ENCODE assay signal across 11 cellular contexts in genomic region chr22:26648761-26649363, GRCh38. TPM values are rescaled to one million over a fixed set of nuclear protein-coding genes. Genes with fewer than 3 reads are reported as not detected.
DNase-seq lines count a peak whose midpoint lies in the region; ATAC-seq and TF ChIP-seq lines count a peak whose summit lies in the region.
"Had no signal": no experiment of that assay in that cellular context is flagged by ENCODE, and none has a peak within 500 bp of the region (broad histone marks: within the 10 kb centered on the region; RNA-seq: fewer than 3 reads in every experiment).

No MANE protein-coding gene starts in this region.

- no peaks in the 10 kb centered on the region for H3K9me3 Mint-ChIP-seq in activated T-helper 1 cell treated with anti-CD3 and anti-CD28 coated beads, Interleukin-12 subunit alpha, Interleukin-12 subunit beta, Interleukin-2, Interleukin-4 antibody, amounts not matched to agents 30 ng/mL and 10 ng/mL and 1 ng/mL, durations not matched to agents 14 hours and 24 hours and 36 hours
- no peaks in the 10 kb centered on the region for H3K9me3 Mint-ChIP-seq in naive thymus-derived CD8-positive, alpha-beta T cell

- H3K9me3 ChIP-seq in Loucy (ENCODE audit: insufficient read depth, low read depth, low read length) = no peaks in the 10 kb centered on the region

- no peak for ATAC-seq in naive thymus-derived CD8-positive, alpha-beta T cell
- ATAC-seq in HG02885 (IDR thresholded peaks at IDR 0.05; ENCODE audit: poor library complexity, unreplicated experiment) = no peak

- DNase-seq in NCI-H748 (lab: John Stamatoyannopoulos, UW; ENCODE audit: unreplicated experiment) (peak; percentile 32), NCI-H748 treated with DMSO at 0.1 percent for 48 hours (lab: John Stamatoyannopoulos, UW) (no peak), NCI-H2196 treated with DMSO at 0.1 percent for 48 hours (lab: John Stamatoyannopoulos, UW; ENCODE audit: unreplicated experiment) (no peak)
- no peak for DNase-seq in activated T-helper 1 cell treated with anti-CD3 and anti-CD28 coated beads, Interleukin-12 subunit alpha, Interleukin-12 subunit beta, Interleukin-2, Interleukin-4 antibody, amounts not matched to agents 30 ng/mL and 10 ng/mL and 1 ng/mL, durations not matched to agents 14 hours and 24 hours and 36 hours (ENCODE audit: low spot score)
- DNase-seq in naive thymus-derived CD8-positive, alpha-beta T cell = peak in 1 of 10 donors; percentile 34
- no peak for DNase-seq in central memory CD4-positive, alpha-beta T cell
- DNase-seq: stimulated activated CD4-positive, alpha-beta T cell treated with anti-CD3 and anti-CD28 coated beads, Interleukin-12 subunit alpha, Interleukin-12 subunit beta, amount 100 ng/mL, for 4 hours had no signal

- H3K36me3 Mint-ChIP-seq in activated T-helper 1 cell treated with anti-CD3 and anti-CD28 coated beads, Interleukin-12 subunit alpha, Interleukin-12 subunit beta, Interleukin-2, Interleukin-4 antibody, amounts not matched to agents 30 ng/mL and 10 ng/mL and 1 ng/mL, durations not matched to agents 14 hours and 24 hours and 36 hours (ENCODE audit: low read depth) = no peaks in the 10 kb centered on the region
- H3K36me3 Mint-ChIP-seq in naive thymus-derived CD8-positive, alpha-beta T cell = no peaks in the 10 kb centered on the region

- H3K9ac ChIP-seq in Loucy (ENCODE audit: low read depth, low read length, poor library complexity, severe bottlenecking) = peak overlapping the region; percentile 26

- H3K4me3 ChIP-seq in Loucy (ENCODE audit: low read length, poor library complexity, severe bottlenecking) = no peak overlapping the region
- H3K4me3 ChIP-seq: lung had no signal

- H3K27me3 Mint-ChIP-seq in activated T-helper 1 cell treated with anti-CD3 and anti-CD28 coated beads, Interleukin-12 subunit alpha, Interleukin-12 subunit beta, Interleukin-2, Interleukin-4 antibody, amounts not matched to agents 30 ng/mL and 10 ng/mL and 1 ng/mL, durations not matched to agents 14 hours and 24 hours and 36 hours (ENCODE audit: insufficient read depth) = peaks cover 10% of the 10 kb centered on the region
- H3K27me3 Mint-ChIP-seq in naive thymus-derived CD8-positive, alpha-beta T cell = peaks cover 0 to 1% (median 0%) of the 10 kb centered on the region in 5 donors

- H3K27ac Mint-ChIP-seq in activated T-helper 1 cell treated with anti-CD3 and anti-CD28 coated beads, Interleukin-12 subunit alpha, Interleukin-12 subunit beta, Interleukin-2, Interleukin-4 antibody, amounts not matched to agents 30 ng/mL and 10 ng/mL and 1 ng/mL, durations not matched to agents 14 hours and 24 hours and 36 hours = peak overlapping the region; percentile 13
- peak overlapping the region; percentile 46 to 93 (median 87) for H3K27ac Mint-ChIP-seq in naive thymus-derived CD8-positive, alpha-beta T cell

- H3K4me1 ChIP-seq in Loucy (ENCODE audit: insufficient read depth, low read length, poor library complexity, severe bottlenecking) = peaks cover 40% of the 10 kb centered on the region

- H4K20me1 ChIP-seq in Loucy (ENCODE audit: insufficient read depth, low read length, poor library complexity, severe bottlenecking) = no peaks in the 10 kb centered on the region

- no peaks in the 10 kb centered on the region for H3K79me2 ChIP-seq in Loucy (ENCODE audit: insufficient read depth, low read length)

- peak overlapping the region; percentile 38; the same call in 1 of the 2 replicates for H2AFZ ChIP-seq in Loucy (ENCODE audit: low read length)

- no peaks in the 10 kb centered on the region for H3F3A ChIP-seq in Loucy (ENCODE audit: low read depth)

- no peak for TF ChIP-seq CTCF in Loucy (conservative IDR thresholded peaks at IDR 0.05; ENCODE audit: low read length)

- no peak overlapping the region for H3K4me2 ChIP-seq in Loucy (ENCODE audit: low read depth, low read length, poor library complexity, severe bottlenecking)

- POLR2A ChIA-PET in naive thymus-derived CD8-positive, alpha-beta T cell (lab: Charles Lee) = interaction anchor here (0.7 to 1.3 kb wide), 3 partner anchors 9 to 72 kb away, joined by 3 to 5 read pairs (median 4); partner anchors contain the start of gene MIAT

- intact Hi-C loops in activated T-helper 1 cell treated with anti-CD3 and anti-CD28 coated beads, Interleukin-12 subunit alpha, Interleukin-12 subunit beta, Interleukin-2, Interleukin-4 antibody, amounts not matched to agents 30 ng/mL and 10 ng/mL and 1 ng/mL, durations not matched to agents 14 hours and 24 hours and 36 hours (cut with micrococcal nuclease) = no loop called here

- H3K4me3 Mint-ChIP-seq in activated T-helper 1 cell treated with anti-CD3 and anti-CD28 coated beads, Interleukin-12 subunit alpha, Interleukin-12 subunit beta, Interleukin-2, Interleukin-4 antibody, amounts not matched to agents 30 ng/mL and 10 ng/mL and 1 ng/mL, durations not matched to agents 14 hours and 24 hours and 36 hours = peak overlapping the region; percentile 69
- H3K4me3 Mint-ChIP-seq in naive thymus-derived CD8-positive, alpha-beta T cell = peak overlapping the region; percentile 5 to 92 (median 68)

- H3K27me3 ChIP-seq in Loucy (ENCODE audit: insufficient read depth, low read length, poor library complexity, severe bottlenecking) = no peaks in the 10 kb centered on the region

- no peaks in the 10 kb centered on the region for H3K36me3 ChIP-seq in Loucy (ENCODE audit: insufficient read depth, low read length)

- no peaks in the 10 kb centered on the region for H3K9me2 ChIP-seq in Loucy (replicated peaks; ENCODE audit: low read depth, low read length)

- H3K4me1 Mint-ChIP-seq in activated T-helper 1 cell treated with anti-CD3 and anti-CD28 coated beads, Interleukin-12 subunit alpha, Interleukin-12 subunit beta, Interleukin-2, Interleukin-4 antibody, amounts not matched to agents 30 ng/mL and 10 ng/mL and 1 ng/mL, durations not matched to agents 14 hours and 24 hours and 36 hours (ENCODE audit: low read depth) = peaks cover 77% of the 10 kb centered on the region
- H3K4me1 Mint-ChIP-seq in naive thymus-derived CD8-positive, alpha-beta T cell = peaks cover 38 to 58% (median 58%) of the 10 kb centered on the region in 4 donors

RNA-seq across cellular contexts. Expression of gene MIAT, which starts 8.5 kb away (rescaled TPM):
- total RNA-seq in activated T-helper 1 cell treated with anti-CD3 and anti-CD28 coated beads, Interleukin-12 subunit alpha, Interleukin-12 subunit beta, Interleukin-2, Interleukin-4 antibody, amounts not matched to agents 30 ng/mL and 10 ng/mL and 1 ng/mL, durations not matched to agents 14 hours and 24 hours and 36 hours = 37.9 and 39.8 TPM in 2 replicates
- 100 to 1,000 TPM; 357 to 362 TPM for total RNA-seq in naive thymus-derived CD8-positive, alpha-beta T cell
- under 1 TPM; 0.06 to 0.76 (median 0.63) TPM for polyA plus RNA-seq in naive thymus-derived CD8-positive, alpha-beta T cell

RNA-seq across cellular contexts. Expression of gene CRYBA4, which starts 27.1 kb away (rescaled TPM):
- not detected in 2 replicates for total RNA-seq in activated T-helper 1 cell treated with anti-CD3 and anti-CD28 coated beads, Interleukin-12 subunit alpha, Interleukin-12 subunit beta, Interleukin-2, Interleukin-4 antibody, amounts not matched to agents 30 ng/mL and 10 ng/mL and 1 ng/mL, durations not matched to agents 14 hours and 24 hours and 36 hours
- total RNA-seq in naive thymus-derived CD8-positive, alpha-beta T cell = not detected
- under 1 TPM in 1 of 3 donors, not detected in 2; 0.43 TPM for polyA plus RNA-seq in naive thymus-derived CD8-positive, alpha-beta T cell
- total RNA-seq: fibroblast of lung, lung had no signal
- polyA plus RNA-seq: fibroblast of lung had no signal

RNA-seq across cellular contexts. Expression of gene CRYBB1, which starts 31.0 kb away (rescaled TPM):
- not detected in 2 replicates for total RNA-seq in activated T-helper 1 cell treated with anti-CD3 and anti-CD28 coated beads, Interleukin-12 subunit alpha, Interleukin-12 subunit beta, Interleukin-2, Interleukin-4 antibody, amounts not matched to agents 30 ng/mL and 10 ng/mL and 1 ng/mL, durations not matched to agents 14 hours and 24 hours and 36 hours
- not detected for total RNA-seq in naive thymus-derived CD8-positive, alpha-beta T cell
- polyA plus RNA-seq in naive thymus-derived CD8-positive, alpha-beta T cell = not detected
- total RNA-seq: fibroblast of lung had no signal
- polyA plus RNA-seq: fibroblast of lung had no signal

RNA-seq across cellular contexts. Expression of gene TPST2, which starts 58.9 kb away (rescaled TPM):
- total RNA-seq in activated T-helper 1 cell treated with anti-CD3 and anti-CD28 coated beads, Interleukin-12 subunit alpha, Interleukin-12 subunit beta, Interleukin-2, Interleukin-4 antibody, amounts not matched to agents 30 ng/mL and 10 ng/mL and 1 ng/mL, durations not matched to agents 14 hours and 24 hours and 36 hours = 36.1 and 37.0 TPM in 2 replicates
- total RNA-seq in naive thymus-derived CD8-positive, alpha-beta T cell = 10 to 100 TPM; 40.8 to 43.2 TPM
- 100 to 1,000 TPM in 2 of 3 donors, 10 to 100 TPM in 1; 87.9 to 134 (median 126) TPM for polyA plus RNA-seq in naive thymus-derived CD8-positive, alpha-beta T cell
